In genomic region chr18:73040247-73040646, GRCh38 we compare ENCODE assay signal across 27 cellular contexts.
"Had no signal": no experiment of that assay in that cellular context is flagged by ENCODE, and none has a peak within 500 bp of the region (broad histone marks: within the 10 kb centered on the region; RNA-seq: fewer than 3 reads in every experiment).

No MANE protein-coding gene starts in this region.

- H3K9ac ChIP-seq: parathyroid adenoma had no signal

- H3K4me1 Mint-ChIP-seq: activated CD4-positive, alpha-beta memory T cell treated with anti-CD3 and anti-CD28 coated beads, Interleukin-2, amount 10 ng/mL, durations not matched to agents 7 days and 5 days; activated CD4-positive, alpha-beta T cell treated with anti-CD3 and anti-CD28 coated beads, Interleukin-2, amount 10 ng/mL, durations not matched to agents 7 days and 5 days; activated naive CD8-positive, alpha-beta T cell treated with anti-CD3 and anti-CD28 coated beads, Interleukin-2, amount 50 U/mL, for 24 hours; activated T-helper 17 cell treated with anti-CD3 and anti-CD28 coated beads, Interleukin-2, amount 50 U/mL, for 72 hours; stimulated activated effector memory CD8-positive, alpha-beta T cell treated with anti-CD3 and anti-CD28 coated beads, Interleukin-12 subunit alpha, Interleukin-12 subunit beta, amount 100 ng/mL, for 72 hours had no signal

- H3K27ac ChIP-seq: breast epithelium, esophagus muscularis mucosa, foreskin keratinocyte, heart right ventricle, left lung, lower lobe of right lung, parathyroid adenoma, uterus had no signal

- H3K9me3 ChIP-seq: breast epithelium, esophagus muscularis mucosa, heart right ventricle, left lung, lower lobe of right lung, uterus had no signal

- H3K4me3 ChIP-seq: breast epithelium, esophagus muscularis mucosa, heart right ventricle, left lung, lower lobe of right lung, uterus had no signal

- H3K27ac Mint-ChIP-seq: activated CD4-positive, alpha-beta memory T cell treated with anti-CD3 and anti-CD28 coated beads, Interleukin-2, amount 10 ng/mL, durations not matched to agents 7 days and 5 days; activated CD4-positive, alpha-beta T cell treated with anti-CD3 and anti-CD28 coated beads, Interleukin-2, amount 10 ng/mL, durations not matched to agents 7 days and 5 days; activated naive CD8-positive, alpha-beta T cell treated with anti-CD3 and anti-CD28 coated beads, Interleukin-2, amount 50 U/mL, for 24 hours; activated T-helper 17 cell treated with anti-CD3 and anti-CD28 coated beads, Interleukin-2, amount 50 U/mL, for 72 hours; stimulated activated effector memory CD8-positive, alpha-beta T cell treated with anti-CD3 and anti-CD28 coated beads, Interleukin-12 subunit alpha, Interleukin-12 subunit beta, amount 100 ng/mL, for 72 hours; stimulated activated naive CD8-positive, alpha-beta T cell treated with anti-CD3 and anti-CD28 coated beads, Interleukin-15, Interleukin-2, amounts not matched to agents 100 ng/mL and 50 ng/mL, for 24 hours; type B pancreatic cell; WTC11 had no signal

- H3K79me2 ChIP-seq: parathyroid adenoma had no signal

- H3K27me3 Mint-ChIP-seq: activated CD4-positive, alpha-beta memory T cell treated with anti-CD3 and anti-CD28 coated beads, Interleukin-2, amount 10 ng/mL, durations not matched to agents 7 days and 5 days; activated CD4-positive, alpha-beta T cell treated with anti-CD3 and anti-CD28 coated beads, Interleukin-2, amount 10 ng/mL, durations not matched to agents 7 days and 5 days; activated naive CD8-positive, alpha-beta T cell treated with anti-CD3 and anti-CD28 coated beads, Interleukin-2, amount 50 U/mL, for 24 hours; activated T-helper 17 cell treated with anti-CD3 and anti-CD28 coated beads, Interleukin-2, amount 50 U/mL, for 72 hours; stimulated activated naive CD8-positive, alpha-beta T cell treated with anti-CD3 and anti-CD28 coated beads, Interleukin-15, Interleukin-2, amounts not matched to agents 100 ng/mL and 50 ng/mL, for 24 hours; type B pancreatic cell had no signal

- H3K4me1 ChIP-seq: breast epithelium, esophagus muscularis mucosa, foreskin keratinocyte, left lung, lower lobe of right lung, parathyroid adenoma, uterus had no signal

- H3K4me3 Mint-ChIP-seq: activated CD4-positive, alpha-beta memory T cell treated with anti-CD3 and anti-CD28 coated beads, Interleukin-2, amount 10 ng/mL, durations not matched to agents 7 days and 5 days; activated CD4-positive, alpha-beta T cell treated with anti-CD3 and anti-CD28 coated beads, Interleukin-2, amount 10 ng/mL, durations not matched to agents 7 days and 5 days; activated naive CD8-positive, alpha-beta T cell treated with anti-CD3 and anti-CD28 coated beads, Interleukin-2, amount 50 U/mL, for 24 hours; activated T-cell treated with anti-CD3 and anti-CD28 coated beads, Interleukin-2, amount 50 U/mL, for 4 hours; activated T-helper 17 cell treated with anti-CD3 and anti-CD28 coated beads, Interleukin-2, amount 50 U/mL, for 72 hours; stimulated activated effector memory CD8-positive, alpha-beta T cell treated with anti-CD3 and anti-CD28 coated beads, Interleukin-12 subunit alpha, Interleukin-12 subunit beta, amount 100 ng/mL, for 72 hours; stimulated activated naive CD8-positive, alpha-beta T cell treated with anti-CD3 and anti-CD28 coated beads, Interleukin-15, Interleukin-2, amounts not matched to agents 100 ng/mL and 50 ng/mL, for 24 hours; type B pancreatic cell; WTC11 had no signal

- DNase-seq: activated CD4-positive, alpha-beta memory T cell treated with anti-CD3 and anti-CD28 coated beads, Interleukin-2, amount 10 ng/mL, durations not matched to agents 7 days and 5 days; activated CD4-positive, alpha-beta T cell treated with anti-CD3 and anti-CD28 coated beads for 1 hour; activated CD4-positive, alpha-beta T cell treated with anti-CD3 and anti-CD28 coated beads, Interleukin-2, amount 10 ng/mL, durations not matched to agents 7 days and 5 days; activated CD8-positive, alpha-beta memory T cell treated with anti-CD3 and anti-CD28 coated beads, Interleukin-2, amount 50 U/mL, for 48 hours; activated gamma-delta T cell treated with Interleukin-2 at 50 U/mL for 16 hours; activated naive CD4-positive, alpha-beta T cell treated with anti-CD3 and anti-CD28 coated beads, Interleukin-2, amount 50 U/mL, for 16 hours; activated naive CD8-positive, alpha-beta T cell treated with anti-CD3 and anti-CD28 coated beads, Interleukin-2, amount 50 U/mL, for 24 hours; activated T-cell treated with anti-CD3 and anti-CD28 coated beads, Interleukin-2, amount 50 U/mL, for 4 hours; amygdala; central memory CD4-positive, alpha-beta T cell; foreskin keratinocyte; heart right ventricle; kidney glomerular epithelial cell; left lung; lower lobe of right lung; mesenchymal stem cell; right cardiac atrium; stimulated activated CD4-positive, alpha-beta T cell treated with anti-CD3 and anti-CD28 coated beads, Interleukin-4, amount 100 ng/mL, for 24 hours; uterus had no signal

- H3K27me3 ChIP-seq: breast epithelium, esophagus muscularis mucosa, foreskin keratinocyte, heart right ventricle, left lung, uterus had no signal

- H2AFZ ChIP-seq: parathyroid adenoma had no signal

- H3K9me3 Mint-ChIP-seq: activated CD4-positive, alpha-beta T cell treated with anti-CD3 and anti-CD28 coated beads, Interleukin-2, amount 10 ng/mL, durations not matched to agents 7 days and 5 days; type B pancreatic cell; WTC11 had no signal

- H3K36me3 ChIP-seq: breast epithelium, esophagus muscularis mucosa, heart right ventricle, left lung, lower lobe of right lung, uterus had no signal

- ATAC-seq: activated naive CD8-positive, alpha-beta T cell treated with anti-CD3 and anti-CD28 coated beads, Interleukin-2, amount 50 U/mL, for 24 hours; activated T-cell treated with anti-CD3 and anti-CD28 coated beads, Interleukin-2, amount 50 U/mL, for 4 hours; activated T-helper 17 cell treated with anti-CD3 and anti-CD28 coated beads, Interleukin-2, amount 50 U/mL, for 72 hours; foreskin keratinocyte; heart right ventricle; left lung; lower lobe of right lung; right cardiac atrium; stimulated activated effector memory CD8-positive, alpha-beta T cell treated with anti-CD3 and anti-CD28 coated beads, Interleukin-12 subunit alpha, Interleukin-12 subunit beta, amount 100 ng/mL, for 72 hours; WTC11 had no signal
